In genomic region chr1:222643603-222643936, GRCh38 we compare ENCODE assay signal across 8 cellular contexts. TPM values are rescaled to one million over a fixed set of nuclear protein-coding genes. Genes with fewer than 3 reads are reported as not detected.
A peak's percentile ranks its signal among the peaks of the same experiment; 100 is the strongest.
DNase-seq lines count a peak whose midpoint lies in the region; ATAC-seq, FAIRE-seq and TF ChIP-seq lines count a peak whose summit lies in the region.

No MANE protein-coding gene starts in this region.

- H3K9me3 ChIP-seq in GM23248 (ENCODE audit: low read depth) (no peaks in the 10 kb centered on the region), PC-3 (ENCODE audit: low read length) (no peaks in the 10 kb centered on the region), H1 (ENCODE audit: insufficient read depth in 2 of 2, low read depth in 1 of 2, low read length in 1 of 2) (no peaks in the 10 kb centered on the region; a peak in 1 of 4 replicates)

- H2BK120ac ChIP-seq in H1 (replicated peaks; ENCODE audit: low read depth, low read length), result no peak overlapping the region

- H3K9ac ChIP-seq in GM23248 (peak overlapping the region; percentile 97), PC-3 (ENCODE audit: low read length) (peak overlapping the region; percentile 84), H1 (replicated peaks in 1 of 4; ENCODE audit: extremely low read depth in 1 of 4, low read depth in 3 of 4, low read length in 3 of 4) (peak overlapping the region; percentile 59 to 85 (median 77))

- no peak for FAIRE-seq in H1 (lab: Jason Lieb, UNC)
- FAIRE-seq in RCC 7860 (lab: Jason Lieb, UNC), result no peak

- no peak for ATAC-seq in PC-3
- ATAC-seq in naive thymus-derived CD8-positive, alpha-beta T cell, result peak in 1 of 2 donors; percentile 47

- H3K4me2 ChIP-seq in GM23248 (ENCODE audit: unreplicated experiment), result peak overlapping the region; percentile 83
- peak overlapping the region; percentile 85 for H3K4me2 ChIP-seq in PC-3 (ENCODE audit: low read length)
- H3K4me2 ChIP-seq in H1 (ENCODE audit: insufficient read depth in 1 of 2, low read depth in 2 of 2, low read length in 2 of 2), result peak overlapping the region; percentile 69 to 85

- CTCF ChIA-PET in PC-3 (lab: Charles Lee), result no interaction called here
- CTCF ChIA-PET in H1 (lab: Charles Lee; ENCODE audit: partially characterized antibody), result interaction anchor here (0.9 to 4.0 kb wide), 3 partner anchors 10 to 179 kb away, joined by 3 to 15 read pairs (median 3); no protein-coding TSS in a partner anchor

- H4K5ac ChIP-seq in H1 (ENCODE audit: insufficient read length, low read depth, low read length), result no peak overlapping the region

- peaks cover 5 to 44% (median 34%) of the 10 kb centered on the region in 4 donors for H3K4me1 Mint-ChIP-seq in naive thymus-derived CD8-positive, alpha-beta T cell

- TF ChIP-seq RAD21 in H1 (IDR thresholded peaks at IDR 0.05 in 1 of 2, conservative IDR thresholded peaks at IDR 0.05 in 1 of 2; ENCODE audit: low read depth in 2 of 2, low read length in 2 of 2), result no peak

- H3K27me3 ChIP-seq in GM23248 (replicated peaks; ENCODE audit: insufficient read depth), result no peaks in the 10 kb centered on the region
- H3K27me3 ChIP-seq in PC-3 (ENCODE audit: low read length), result no peaks in the 10 kb centered on the region
- H3K27me3 ChIP-seq in H1 (replicated peaks in 1 of 4; ENCODE audit: control insufficient read depth in 3 of 4, extremely low read depth in 1 of 4, insufficient read depth in 3 of 4, low read length in 3 of 4), result no peaks in the 10 kb centered on the region

- no peaks in the 10 kb centered on the region for H3K9me2 ChIP-seq in GM23248 (ENCODE audit: insufficient read depth)
- H3K9me2 ChIP-seq in PC-3 (replicated peaks; ENCODE audit: low read length), result no peaks in the 10 kb centered on the region

- H2BK12ac ChIP-seq in H1 (ENCODE audit: low read depth, low read length), result no peak overlapping the region

- in situ Hi-C loops in GM23248 (cut with MboI), result loop anchor here (25.0 kb wide), 1 partner anchor 1156 kb away; no protein-coding TSS in a partner anchor

- H3K14ac ChIP-seq in H1 (ENCODE audit: insufficient read length), result no peak overlapping the region

- peak overlapping the region; percentile 84 for H2BK5ac ChIP-seq in H1 (ENCODE audit: low read depth, low read length)

- no peaks in the 10 kb centered on the region; the same call in 1 of the 2 replicates for H3K79me1 ChIP-seq in H1 (ENCODE audit: low read depth, low read length)

- peak overlapping the region; percentile 62; the same call in 1 of the 2 replicates for H3K18ac ChIP-seq in H1 (ENCODE audit: extremely low read depth, low read length)

- TSS peak; percentile 99 for BruUV-seq in PC-3 (replicated peaks; lab: Mats Ljungman, UMichigan)

- peak overlapping the region; percentile 98 for H3K4me3 ChIP-seq in GM23248
- peak overlapping the region; percentile 89 for H3K4me3 ChIP-seq in PC-3 (ENCODE audit: low read length)
- H3K4me3 ChIP-seq in H1 (ENCODE audit: extremely low read depth in 1 of 4, insufficient read depth in 2 of 4, low read depth in 3 of 4, low read length in 4 of 4), result peak overlapping the region; percentile 87 to 99 (median 92)

- H3K56ac ChIP-seq in H1 (replicated peaks; ENCODE audit: insufficient read length, low read depth, low read length), result no peak overlapping the region

- peak overlapping the region; percentile 83 to 100 (median 96) for H3K4me3 Mint-ChIP-seq in naive thymus-derived CD8-positive, alpha-beta T cell

- intact Hi-C loops in PC-3 (cut with micrococcal nuclease), result loop anchor here (2.0 kb wide), 1 partner anchor 69 kb away; the partner anchor contains the start of genes AIDA and BROX

- no peak overlapping the region for H3K4ac ChIP-seq in H1 (replicated peaks; ENCODE audit: insufficient read length, low read depth, low read length)

- H2BK15ac ChIP-seq in H1 (ENCODE audit: low read length), result no peak overlapping the region

- H3K23ac ChIP-seq in H1 (ENCODE audit: insufficient read length), result no peak overlapping the region

- H3F3A ChIP-seq in GM23248 (ENCODE audit: insufficient read depth) (peaks cover 11% of the 10 kb centered on the region; the same call in 1 of the 2 replicates), PC-3 (ENCODE audit: low read length, unreplicated experiment) (peaks cover 11% of the 10 kb centered on the region)

- peaks cover 21% of the 10 kb centered on the region for H3K4me1 ChIP-seq in GM23248 (ENCODE audit: insufficient read depth)
- H3K4me1 ChIP-seq in PC-3 (ENCODE audit: insufficient read depth, low read length), result peaks cover 32% of the 10 kb centered on the region
- H3K4me1 ChIP-seq in H1 (replicated peaks in 1 of 4; ENCODE audit: control insufficient read depth in 3 of 4, insufficient read depth in 4 of 4, low read length in 3 of 4), result no peaks in the 10 kb centered on the region; a peak in 1 of 7 replicates

- H2AFZ ChIP-seq in GM23248 (peak overlapping the region; percentile 91), PC-3 (ENCODE audit: low read length) (peak overlapping the region; percentile 88), H1 (ENCODE audit: low read length) (0 out of 2 replicates have a peak overlapping the region, but pooled peaks have one; percentile 12)

- peak overlapping the region; percentile 83; the same call in 1 of the 2 replicates for H4K8ac ChIP-seq in H1 (ENCODE audit: extremely low read depth, insufficient read depth, low read length)

- WGBS in GM23248 (ENCODE audit: low coverage in 1 of 2, low lambda C conversion rate in 2 of 2, missing lambda C conversion rate in 2 of 2), 2 experiments, result 8 to 9% methylated on average over 10 of the region's 10 CpGs
- 17% methylated on average over 10 of the region's 10 CpGs; no CpG with 5 or more reads in 1 of the 2 experiments for WGBS in H1 (ENCODE audit: extremely low coverage in 1 of 2, insufficient coverage in 1 of 2, insufficient read length in 1 of 2, insufficient replicate concordance in 2 of 2, low coverage in 1 of 2, low lambda C conversion rate in 2 of 2, missing lambda C conversion rate in 1 of 2), 2 experiments

- peaks cover 3 to 38% (median 11%) of the 10 kb centered on the region in 3 donors for H3K36me3 Mint-ChIP-seq in naive thymus-derived CD8-positive, alpha-beta T cell

- H4K20me1 ChIP-seq in GM23248 (ENCODE audit: insufficient read depth) (no peaks in the 10 kb centered on the region), PC-3 (ENCODE audit: low read length) (no peaks in the 10 kb centered on the region), H1 (replicated peaks in 1 of 2; ENCODE audit: control insufficient read depth in 1 of 2, insufficient read depth in 2 of 2, low read length in 2 of 2) (peaks cover 0 to 3% of the 10 kb centered on the region in 2 experiments)

- H3K36me3 ChIP-seq in GM23248 (ENCODE audit: low read depth) (peaks cover 28% of the 10 kb centered on the region), PC-3 (ENCODE audit: low read depth, low read length) (peaks cover 9% of the 10 kb centered on the region; the same call in 1 of the 2 replicates), H1 (ENCODE audit: control insufficient read depth in 2 of 4, insufficient read depth in 4 of 4, low read length in 3 of 4) (peaks cover 0 to 10% (median 2%) of the 10 kb centered on the region in 4 experiments; a peak in 2 of 8 replicates)

- TF ChIP-seq CTCF in PC-3 (conservative IDR thresholded peaks at IDR 0.05; ENCODE audit: low read depth, low read length), result no peak
- no peak for TF ChIP-seq CTCF in H1 (IDR thresholded peaks at IDR 0.05; ENCODE audit: control extremely low read depth in 1 of 3, insufficient read depth in 1 of 3, low read depth in 1 of 3, low read length in 3 of 3)

- no peaks in the 10 kb centered on the region for H3K27me3 Mint-ChIP-seq in naive thymus-derived CD8-positive, alpha-beta T cell

- peaks cover 6% of the 10 kb centered on the region for H3K23me2 ChIP-seq in H1 (ENCODE audit: low read depth, low read length)

- peak overlapping the region; percentile 92 for H3K27ac ChIP-seq in GM23248
- H3K27ac ChIP-seq in PC-3 (ENCODE audit: low read length), result peak overlapping the region; percentile 77
- H3K27ac ChIP-seq in H1 (ENCODE audit: low read depth, low read length), result peak overlapping the region; percentile 79

- H2BK20ac ChIP-seq in H1 (ENCODE audit: low read length), result no peak overlapping the region

- POLR2A ChIA-PET in PC-3 (lab: Charles Lee; ENCODE audit: unreplicated experiment) (no interaction called here), H1 (lab: Charles Lee; ENCODE audit: partially characterized antibody) (interaction anchor here (0.6 to 1.8 kb wide), 6 partner anchors 54 to 178 kb away, joined by 3 to 8 read pairs (median 4); partner anchors contain the start of gene TAF1A)
- POLR2A ChIA-PET in naive thymus-derived CD8-positive, alpha-beta T cell (lab: Charles Lee), result interaction anchor here (1.0 to 3.6 kb wide), 10 partner anchors 9 to 180 kb away, joined by 3 to 55 read pairs (median 6); partner anchors contain the start of genes AIDA, BROX, MIA3 and TAF1A

- no peak for TF ChIP-seq POLR2A in H1 (IDR thresholded peaks at IDR 0.05; ENCODE audit: control extremely low read depth in 1 of 2, low read depth in 2 of 2, low read length in 2 of 2)

- no peak overlapping the region for H4K91ac ChIP-seq in H1 (replicated peaks; ENCODE audit: insufficient read length, low read length)

- H3K27ac Mint-ChIP-seq in naive thymus-derived CD8-positive, alpha-beta T cell, result peak overlapping the region; percentile 92 to 100 (median 99)

- no peak for TF ChIP-seq EP300 in H1 (IDR thresholded peaks at IDR 0.05; ENCODE audit: borderline replicate concordance in 1 of 2, low read depth in 2 of 2, low read length in 2 of 2)

- peaks cover 56% of the 10 kb centered on the region for H3K79me2 ChIP-seq in GM23248 (ENCODE audit: insufficient read depth)
- H3K79me2 ChIP-seq in PC-3 (ENCODE audit: low read length), result peaks cover 25% of the 10 kb centered on the region
- peaks cover 0 to 13% of the 10 kb centered on the region in 2 experiments; a peak in 2 of 4 replicates for H3K79me2 ChIP-seq in H1 (ENCODE audit: control insufficient read depth in 1 of 2, insufficient read depth in 2 of 2, low read length in 2 of 2)

- DNase-seq in GM23248 (no peak), PC-3 (no peak), H1 (ENCODE audit: low read depth in 1 of 2, low spot score in 2 of 2) (no peak), D341Med (ENCODE audit: low spot score) (no peak), NCI-H1930 (lab: John Stamatoyannopoulos, UW) (no peak), midbrain (lab: John Stamatoyannopoulos, UW) (no peak), RCC 7860 (ENCODE audit: low spot score) (no peak)
- DNase-seq in naive thymus-derived CD8-positive, alpha-beta T cell, result peak in 1 of 10 donors; percentile 37

- no peaks in the 10 kb centered on the region for H3K9me3 Mint-ChIP-seq in naive thymus-derived CD8-positive, alpha-beta T cell

- H2AK5ac ChIP-seq in H1 (ENCODE audit: low read depth, low read length), result no peak overlapping the region

RNA-seq across cellular contexts. Expression of gene MIA3, which starts 25.7 kb away (rescaled TPM):
- 28.2 and 35.8 TPM in 2 replicates for total RNA-seq in GM23248 (2014; rRNA removed; shearing (Covaris generic))
- polyA plus RNA-seq in GM23248 (2016; fragmentation: Nextera tagmentation; extraction: Ambion mirVana) (44.5 and 47.5 TPM in 2 replicates), H1 (2011; rRNA removed) (105 and 120 TPM in 2 replicates)
- total RNA-seq in PC-3 (2014; rRNA removed), result 50.8 and 69.3 TPM in 2 replicates
- 67.5 and 69.0 TPM in 2 replicates for total RNA-seq in H1 (2021; fragmentation: NEBNext Ultra II Directional; extraction: Animal tissue kit (Norgen Biotek cat#: 25700))
- 38.2 TPM for polyA plus RNA-seq in H1 (2011; cell fraction: cytosol; rRNA removed)
- polyA plus RNA-seq in H1 (2011; cell fraction: nucleus; rRNA removed), result 212 TPM
- 36.1 to 54.9 TPM (median 44.4 TPM) in 4 replicates for polyA plus RNA-seq in H1 (2012, experiment 1 of 2)
- polyA plus RNA-seq in H1 (2012, experiment 2 of 2), result 1.0 TPM
- 56.9 TPM for polyA plus RNA-seq in H1 (2013, experiment 1 of 2)
- 56.2 TPM for polyA plus RNA-seq in H1 (2013, experiment 2 of 2)
- polyA minus RNA-seq in H1 (2011; rRNA and poly(A)+ RNA removed), result 75.4 and 83.1 TPM in 2 replicates
- 24.9 TPM for polyA minus RNA-seq in H1 (2011; cell fraction: cytosol; rRNA and poly(A)+ RNA removed)
- 86.0 TPM for polyA minus RNA-seq in H1 (2011; cell fraction: nucleus; rRNA and poly(A)+ RNA removed)
- total RNA-seq in naive thymus-derived CD8-positive, alpha-beta T cell, result 100 to 1,000 TPM; 102 to 103 TPM
- 10 to 100 TPM; 36.7 to 65.0 (median 52.9) TPM for polyA plus RNA-seq in naive thymus-derived CD8-positive, alpha-beta T cell

RNA-seq across cellular contexts. Expression of gene TAF1A, which starts 53.8 kb away (rescaled TPM):
- total RNA-seq in GM23248 (2014; rRNA removed; shearing (Covaris generic)), result 5.4 and 7.1 TPM in 2 replicates
- polyA plus RNA-seq in GM23248 (2016; fragmentation: Nextera tagmentation; extraction: Ambion mirVana), result 4.3 and 5.6 TPM in 2 replicates
- total RNA-seq in PC-3 (2014; rRNA removed), result 27.9 and 29.4 TPM in 2 replicates
- 15.9 and 16.7 TPM in 2 replicates for total RNA-seq in H1 (2021; fragmentation: NEBNext Ultra II Directional; extraction: Animal tissue kit (Norgen Biotek cat#: 25700))
- polyA plus RNA-seq in H1 (2011; rRNA removed), result 2.1 and 3.3 TPM in 2 replicates
- 4.2 TPM for polyA plus RNA-seq in H1 (2011; cell fraction: cytosol; rRNA removed)
- 2.0 TPM for polyA plus RNA-seq in H1 (2011; cell fraction: nucleus; rRNA removed)
- polyA plus RNA-seq in H1 (2012, experiment 1 of 2), result 7.8 to 16.7 TPM (median 8.9 TPM) in 4 replicates
- 1.5 TPM for polyA plus RNA-seq in H1 (2012, experiment 2 of 2)
- 6.4 TPM for polyA plus RNA-seq in H1 (2013, experiment 1 of 2)
- 6.5 TPM for polyA plus RNA-seq in H1 (2013, experiment 2 of 2)
- polyA minus RNA-seq in H1 (2011; rRNA and poly(A)+ RNA removed), result 3.1 and 3.5 TPM in 2 replicates
- polyA minus RNA-seq in H1 (2011; cell fraction: cytosol; rRNA and poly(A)+ RNA removed), result 8.3 TPM
- 9.8 TPM for polyA minus RNA-seq in H1 (2011; cell fraction: nucleus; rRNA and poly(A)+ RNA removed)
- 10 to 100 TPM; 13.4 to 16.4 TPM for total RNA-seq in naive thymus-derived CD8-positive, alpha-beta T cell
- 1 to 10 TPM; 2.7 to 5.8 (median 5.5) TPM for polyA plus RNA-seq in naive thymus-derived CD8-positive, alpha-beta T cell

Comparison
In these comparisons a context has a peak if more than half of its experiments do, and no peak if none do; other contexts are left out.
1. H2AFZ ChIP-seq: peak in every context shown above with its lines; median percentile 91 in GM23248; 88 in PC-3; 12 in H1.